13 cellular contexts compared by ENCODE assay signal in genomic region chr2:10931710-10932255, GRCh38. TPM values are rescaled to one million over a fixed set of nuclear protein-coding genes. Genes with fewer than 3 reads are reported as not detected.
DNase-seq lines count a peak whose midpoint lies in the region; TF ChIP-seq lines count a peak whose summit lies in the region.
"Had no signal": no experiment of that assay in that cellular context is flagged by ENCODE, and none has a peak within 500 bp of the region (broad histone marks: within the 10 kb centered on the region; RNA-seq: fewer than 3 reads in every experiment).

No MANE protein-coding gene starts in this region.

- no peaks in the 10 kb centered on the region for H3K9me3 ChIP-seq in spleen
- H3K9me3 ChIP-seq in BE2C = no peaks in the 10 kb centered on the region
- H3K9me3 ChIP-seq: left ventricle myocardium inferior had no signal

- WGBS in spleen, 5 donors = 82 to 91% (median 88%) methylated on average over 12 to 14 of the region's 14 CpGs

- intact Hi-C loops in spleen (cut with DNase I; ENCODE audit: low total_unique reads) = no loop called here

- DNase-seq in GOT3 (lab: John Stamatoyannopoulos, UW) (peak; percentile 49), T1000 (lab: John Stamatoyannopoulos, UW) (peak; percentile 7), fibroblast of the aortic adventitia (ENCODE audit: low read depth) (peak; percentile 63), spleen (peak; percentile 59), BE2C (no peak)
- no peak for DNase-seq in activated CD8-positive, alpha-beta memory T cell treated with anti-CD3 and anti-CD28 coated beads, Interleukin-2, amount 50 U/mL, for 4 hours
- DNase-seq in activated CD4-positive, alpha-beta T cell treated with anti-CD3 and anti-CD28 coated beads, Interleukin-2, amount 50 U/mL, for 4 hours = no peak
- DNase-seq: Calu3, left ventricle myocardium inferior, WERI-Rb-1 had no signal

- TF ChIP-seq CTCF in fibroblast of the aortic adventitia (IDR thresholded peaks at IDR 0.05; ENCODE audit: insufficient read depth, low read length) (no peak), spleen (IDR thresholded peaks at IDR 0.05 in 8 of 11, conservative IDR thresholded peaks at IDR 0.05 in 3 of 11) (no peak), BE2C (IDR thresholded peaks at IDR 0.05; ENCODE audit: low read depth, low read length) (no peak)

- H3K4me1 ChIP-seq in spleen = no peaks in the 10 kb centered on the region
- H3K4me1 ChIP-seq in BE2C = no peaks in the 10 kb centered on the region
- H3K4me1 ChIP-seq: left ventricle myocardium inferior had no signal

- no peaks in the 10 kb centered on the region for H3K36me3 ChIP-seq in spleen
- H3K36me3 ChIP-seq in BE2C = no peaks in the 10 kb centered on the region
- H3K36me3 ChIP-seq: left ventricle myocardium inferior, WERI-Rb-1 had no signal

- TF ChIP-seq POLR2A in spleen (IDR thresholded peaks at IDR 0.05) = no peak

- H3K4me3 ChIP-seq in fibroblast of the aortic adventitia (ENCODE audit: low read depth, low read length) (no peak overlapping the region), spleen (no peak overlapping the region), BE2C (ENCODE audit: low read depth, low read length) (no peak overlapping the region)
- H3K4me3 ChIP-seq: dorsolateral prefrontal cortex, left ventricle myocardium inferior, smooth muscle cell had no signal

- H3K27me3 ChIP-seq in spleen (replicated peaks in 1 of 7) (peaks cover 0 to 37% (median 0%) of the 10 kb centered on the region in 7 donors), BE2C (no peaks in the 10 kb centered on the region)

- no peak overlapping the region for H3K27ac ChIP-seq in spleen
- H3K27ac ChIP-seq: left ventricle myocardium inferior, WERI-Rb-1 had no signal

RNA-seq across cellular contexts. Expression of gene KCNF1, which starts 20.0 kb away (rescaled TPM):
- total RNA-seq in fibroblast of the aortic adventitia (ENCODE audit: low replicate concordance) (not detected in 2 replicates), spleen (1 to 10 TPM in 2 of 7 donors, under 1 TPM in 2, not detected in 3; 0.25 to 1.2 (median 0.65) TPM)
- under 1 TPM; 0.16 to 0.91 (median 0.57) TPM for polyA plus RNA-seq in spleen
- not detected for polyA plus RNA-seq in BE2C (2012; ENCODE audit: insufficient read depth, insufficient read length, low read depth)
- total RNA-seq: Calu3; natural killer cell treated with Interleukin-12 subunit alpha and Interleukin-12 subunit beta and Interleukin-15 and Interleukin-18, amount 100 ng/mL, for 72 hours; smooth muscle cell had no signal

Comparison
In these comparisons a context has a peak if more than half of its experiments do, and no peak if none do; other contexts are left out.
1. DNase-seq: peak in GOT3 (single experiment), T1000 (single experiment), fibroblast of the aortic adventitia (single experiment) and spleen (single experiment); none in activated CD8-positive, alpha-beta memory T cell treated with anti-CD3 and anti-CD28 coated beads, Interleukin-2, amount 50 U/mL, for 4 hours (single experiment), activated CD4-positive, alpha-beta T cell treated with anti-CD3 and anti-CD28 coated beads, Interleukin-2, amount 50 U/mL, for 4 hours (0 of 2) and BE2C (single experiment).